ENCODE assay signal across 27 cellular contexts in the genomic region with DNA sequence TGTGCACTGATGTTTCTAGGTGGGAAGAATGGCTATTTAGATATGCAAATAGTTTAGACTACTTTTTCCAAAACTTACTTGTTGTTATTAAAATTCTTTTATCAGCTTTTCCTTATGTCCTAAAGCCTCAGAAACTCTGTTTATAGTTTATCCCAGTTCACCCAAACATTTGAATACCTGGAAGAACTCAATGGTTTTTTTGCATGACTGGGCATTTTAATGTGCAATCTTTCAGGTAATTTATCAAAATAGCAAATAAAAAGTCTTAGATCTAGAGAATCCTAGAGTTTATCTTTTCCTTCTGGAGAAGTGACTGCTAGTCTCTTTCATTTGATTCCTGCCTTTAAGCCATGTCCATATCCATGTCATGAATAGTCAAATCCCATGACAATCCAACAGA. TPM values are rescaled to one million over a fixed set of nuclear protein-coding genes. Genes with fewer than 3 reads are reported as not detected.
"Had no signal": no experiment of that assay in that cellular context is flagged by ENCODE, and none has a peak within 500 bp of the region (broad histone marks: within the 10 kb centered on the region; RNA-seq: fewer than 3 reads in every experiment).

No MANE protein-coding gene starts in this region.

- DNase-seq: naive thymus-derived CD4-positive, alpha-beta T cell; natural killer cell; occipital lobe; ovary; posterior cingulate gyrus; psoas muscle; right cardiac atrium; spleen; stimulated activated CD4-positive, alpha-beta T cell treated with anti-CD3 and anti-CD28 coated beads, Interleukin-12 subunit alpha, Interleukin-12 subunit beta, amount 100 ng/mL, for 4 hours; stimulated activated CD4-positive, alpha-beta T cell treated with anti-CD3 and anti-CD28 coated beads, Interleukin-1b, Interleukin-23, amount 100 ng/mL, for 48 hours; stimulated activated CD4-positive, alpha-beta T cell treated with anti-CD3 and anti-CD28 coated beads, Interleukin-4, amount 100 ng/mL, for 1 hour; stimulated activated CD4-positive, alpha-beta T cell treated with anti-CD3 and anti-CD28 coated beads, Interleukin-4, amount 100 ng/mL, for 4 hours; stimulated activated CD8-positive, alpha-beta memory T cell treated with anti-CD3 and anti-CD28 coated beads, Interleukin-4, amount 100 ng/mL, for 48 hours; stimulated activated naive CD4-positive, alpha-beta T cell; stomach; thyroid gland; upper lobe of right lung; uterus had no signal

- H3K27me3 ChIP-seq: neural progenitor cell, ovary, thyroid gland, tibial nerve, uterus had no signal

- H2AFZ ChIP-seq: neural progenitor cell, parathyroid adenoma had no signal

- H3K4me1 ChIP-seq: psoas muscle, spleen, stomach, thyroid gland, tibial nerve, upper lobe of right lung, uterus had no signal

- H3K79me2 ChIP-seq: parathyroid adenoma had no signal

- H3K4me3 ChIP-seq: neural progenitor cell, ovary, psoas muscle, skin epidermis, smooth muscle cell, spleen, stomach, thoracic aorta, thyroid gland, tibial nerve, upper lobe of right lung, uterus had no signal

- H3K36me3 ChIP-seq: neural progenitor cell, ovary, spleen, stomach, thoracic aorta, thyroid gland, tibial nerve, upper lobe of right lung, uterus had no signal

- H3K27ac ChIP-seq: neural progenitor cell, ovary, parathyroid adenoma, psoas muscle, skin epidermis, spleen, stomach, thoracic aorta, thyroid gland, tibial nerve, upper lobe of right lung, uterus had no signal

- H3K9me3 ChIP-seq: ovary, psoas muscle, spleen, stomach, thoracic aorta, thyroid gland, tibial nerve, upper lobe of right lung, uterus had no signal

- ATAC-seq: naive thymus-derived CD4-positive, alpha-beta T cell; natural killer cell; psoas muscle; right cardiac atrium; sciatic nerve; stimulated activated memory B cell treated with anti-CD40 and anti-IgM and Interleukin-4, amounts not matched to agents 10 μg/mL and 1 μg/mL and 100 μg/mL, for 72 hours; upper lobe of right lung had no signal

- H3K9ac ChIP-seq: neural progenitor cell, parathyroid adenoma had no signal

- H3K4me2 ChIP-seq: neural progenitor cell, smooth muscle cell had no signal

RNA-seq across cellular contexts. Expression of a gene that starts 9.6 kb away (rescaled TPM):
- total RNA-seq: renal cortical epithelial cell had no signal
